In genomic region chr21:46637952-46638746, GRCh38 we compare ENCODE assay signal across 10 cellular contexts. TPM values are rescaled to one million over a fixed set of nuclear protein-coding genes. Genes with fewer than 3 reads are reported as not detected.
DNase-seq lines count a peak whose midpoint lies in the region; ATAC-seq, FAIRE-seq and TF ChIP-seq lines count a peak whose summit lies in the region.
"Had no signal": no experiment of that assay in that cellular context is flagged by ENCODE, and none has a peak within 500 bp of the region (broad histone marks: within the 10 kb centered on the region; RNA-seq: fewer than 3 reads in every experiment).

No MANE protein-coding gene starts in this region.

- no peaks in the 10 kb centered on the region for H3K27me3 ChIP-seq in tibial artery
- H3K27me3 ChIP-seq: SJCRH30 had no signal

- intact Hi-C loops in kidney (cut with DNase I) (no loop called here), tibial artery (cut with DNase I; ENCODE audit: low total_unique reads) (no loop called here)

- FAIRE-seq in kidney (lab: Jason Lieb, UNC) = no peak

- no peak for DNase-seq in activated naive CD4-positive, alpha-beta T cell treated with anti-CD3 and anti-CD28 coated beads, Interleukin-2, amount 50 U/mL, for 16 hours
- DNase-seq in activated naive CD8-positive, alpha-beta T cell treated with anti-CD3 and anti-CD28 coated beads for 36 hours = no peak
- DNase-seq in kidney (no peak), tibial artery (no peak), NCI-H1930 (lab: John Stamatoyannopoulos, UW) (no peak), NOMO-1 treated with dmso at 0.1 percent for 144 hours (lab: John Stamatoyannopoulos, UW; ENCODE audit: unreplicated experiment) (no peak)
- DNase-seq: SJCRH30; stimulated activated CD4-positive, alpha-beta T cell treated with anti-CD3 and anti-CD28 coated beads, Interleukin-4, amount 100 ng/mL, for 24 hours had no signal

- TF ChIP-seq CTCF in kidney (IDR thresholded peaks at IDR 0.05; ENCODE audit: borderline replicate concordance, extremely low read depth, insufficient read depth) = no peak
- TF ChIP-seq CTCF in tibial artery (IDR thresholded peaks at IDR 0.05) = no peak

- H3K9me3 Mint-ChIP-seq in activated naive CD4-positive, alpha-beta T cell treated with anti-CD3 and anti-CD28 coated beads, Interleukin-2, amount 50 U/mL, for 24 hours = no peaks in the 10 kb centered on the region
- no peaks in the 10 kb centered on the region for H3K9me3 Mint-ChIP-seq in activated naive CD8-positive, alpha-beta T cell treated with anti-CD3 and anti-CD28 coated beads for 36 hours

- H3K4me1 Mint-ChIP-seq in activated naive CD4-positive, alpha-beta T cell treated with anti-CD3 and anti-CD28 coated beads, Interleukin-2, amount 50 U/mL, for 24 hours = peaks cover 76% of the 10 kb centered on the region
- H3K4me1 Mint-ChIP-seq in activated naive CD8-positive, alpha-beta T cell treated with anti-CD3 and anti-CD28 coated beads for 36 hours = peaks cover 69% of the 10 kb centered on the region

- peak overlapping the region; percentile 60 for H3K4me3 Mint-ChIP-seq in activated naive CD4-positive, alpha-beta T cell treated with anti-CD3 and anti-CD28 coated beads, Interleukin-2, amount 50 U/mL, for 24 hours
- H3K4me3 Mint-ChIP-seq in activated naive CD8-positive, alpha-beta T cell treated with anti-CD3 and anti-CD28 coated beads for 36 hours = peak overlapping the region; percentile 67

- H3K9me3 ChIP-seq in kidney (ENCODE audit: control insufficient read depth in 1 of 2, low read length in 2 of 2) (no peaks in the 10 kb centered on the region), tibial artery (no peaks in the 10 kb centered on the region)
- H3K9me3 ChIP-seq: SJCRH30 had no signal

- H3K27ac ChIP-seq in kidney (ENCODE audit: low read depth in 2 of 2, low read length in 2 of 2) (no peak overlapping the region), tibial artery (peak overlapping the region in 1 of 2 donors; percentile 29)
- H3K27ac ChIP-seq: SJCRH30 had no signal

- peaks cover 8 to 12% of the 10 kb centered on the region in 2 donors for H3K4me1 ChIP-seq in kidney (ENCODE audit: control insufficient read depth in 1 of 2, insufficient read depth in 1 of 2, low read depth in 1 of 2, low read length in 2 of 2)
- H3K4me1 ChIP-seq in tibial artery = peaks cover 5 to 50% (median 34%) of the 10 kb centered on the region in 4 donors
- H3K4me1 ChIP-seq: SJCRH30 had no signal

- H3K27me3 Mint-ChIP-seq in activated naive CD4-positive, alpha-beta T cell treated with anti-CD3 and anti-CD28 coated beads, Interleukin-2, amount 50 U/mL, for 24 hours = no peaks in the 10 kb centered on the region
- no peaks in the 10 kb centered on the region for H3K27me3 Mint-ChIP-seq in activated naive CD8-positive, alpha-beta T cell treated with anti-CD3 and anti-CD28 coated beads for 36 hours

- H3K36me3 ChIP-seq in kidney (ENCODE audit: control insufficient read depth in 1 of 2, insufficient read depth in 2 of 2, low read length in 2 of 2) (peaks cover 0 to 5% of the 10 kb centered on the region in 2 donors), tibial artery (peaks cover 6 to 24% (median 10%) of the 10 kb centered on the region in 3 donors)

- ATAC-seq in GM18498 (IDR thresholded peaks at IDR 0.05; ENCODE audit: unreplicated experiment) = no peak

- peaks cover 5% of the 10 kb centered on the region for H3K36me3 Mint-ChIP-seq in activated naive CD4-positive, alpha-beta T cell treated with anti-CD3 and anti-CD28 coated beads, Interleukin-2, amount 50 U/mL, for 24 hours
- H3K36me3 Mint-ChIP-seq in activated naive CD8-positive, alpha-beta T cell treated with anti-CD3 and anti-CD28 coated beads for 36 hours = peaks cover 17% of the 10 kb centered on the region

- H3K27ac Mint-ChIP-seq in activated naive CD4-positive, alpha-beta T cell treated with anti-CD3 and anti-CD28 coated beads, Interleukin-2, amount 50 U/mL, for 24 hours = peak overlapping the region; percentile 84
- H3K27ac Mint-ChIP-seq in activated naive CD8-positive, alpha-beta T cell treated with anti-CD3 and anti-CD28 coated beads for 36 hours = peak overlapping the region; percentile 83

- H3K9ac ChIP-seq in kidney (ENCODE audit: low read length in 2 of 2) = no peak overlapping the region

- peak overlapping the region; percentile 0 to 5 for H3K4me3 ChIP-seq in kidney (ENCODE audit: low read length in 2 of 2)
- H3K4me3 ChIP-seq in tibial artery = peak overlapping the region; percentile 15 to 20
- H3K4me3 ChIP-seq: SJCRH30 had no signal

RNA-seq across cellular contexts. Expression of gene PRMT2, which starts 2.7 kb away (rescaled TPM):
- 10 to 100 TPM; 56.8 to 59.9 TPM for total RNA-seq in activated naive CD8-positive, alpha-beta T cell treated with anti-CD3 and anti-CD28 coated beads for 36 hours
- 100 TPM for total RNA-seq in kidney
- polyA plus RNA-seq in kidney (ENCODE audit: insufficient read depth, low read depth, low replicate concordance) = 82.6 TPM

RNA-seq across cellular contexts. Expression of gene S100B, which starts 33.3 kb away (rescaled TPM):
- 10 to 100 TPM in 1 of 2 experiments, 1 to 10 TPM in 1; 8.7 to 10.5 TPM for total RNA-seq in activated naive CD8-positive, alpha-beta T cell treated with anti-CD3 and anti-CD28 coated beads for 36 hours
- 6.9 TPM for total RNA-seq in kidney
- polyA plus RNA-seq in kidney (ENCODE audit: insufficient read depth, low read depth, low replicate concordance) = 2.6 TPM
